In genomic region chr14:95534299-95535225, GRCh38 we compare ENCODE assay signal across 8 cellular contexts. TPM values are rescaled to one million over a fixed set of nuclear protein-coding genes. Genes with fewer than 3 reads are reported as not detected.
A peak's percentile ranks its signal among the peaks of the same experiment; 100 is the strongest.
DNase-seq lines count a peak whose midpoint lies in the region; ATAC-seq and TF ChIP-seq lines count a peak whose summit lies in the region.

TSS of gene GLRX5 (plus strand) at chr14:95535050. CDS start at chr14:95535090, 40 bp downstream.

- peak within 1 kb of the TSS; percentile 99 for H3K4me3 Mint-ChIP-seq in type B pancreatic cell

- in situ Hi-C loops in GM13976 (cut with MboI; ENCODE audit: low sequenced_read_pairs, unreplicated experiment), result no loop called here

- peak within 1 kb of the TSS; percentile 99 for H3K27ac Mint-ChIP-seq in type B pancreatic cell

- H3K4me3 ChIP-seq in heart left ventricle, result peak within 1 kb of the TSS; percentile 69 to 99 (median 90)

- no peaks in the 10 kb centered on the region for H3K9me3 ChIP-seq in heart left ventricle

- DNase-seq in GM13976 (ENCODE audit: low spot score) (peak; percentile 99), NCI-H146 treated with DMSO at 0.1 percent for 48 hours (lab: John Stamatoyannopoulos, UW; ENCODE audit: unreplicated experiment) (peak; percentile 96), amniotic epithelial cell (ENCODE audit: low read depth) (peak; percentile 100), heart left ventricle (peak; percentile 98 to 99 (median 99)), pons (ENCODE audit: low spot score) (peak; percentile 100), type B pancreatic cell (ENCODE audit: extremely low spot score, unreplicated experiment) (peak; percentile 97)

- 0 to 1% (median 0%) methylated on average over 68 to 97 of the region's 97 CpGs for WGBS in heart left ventricle, 4 donors

- TF ChIP-seq POLR2A in heart left ventricle (IDR thresholded peaks at IDR 0.05), result peak; percentile 64 to 65

- no peaks in the 10 kb centered on the region for H3K9me3 Mint-ChIP-seq in type B pancreatic cell

- H3K36me3 Mint-ChIP-seq in type B pancreatic cell, result peaks cover 4% of the 10 kb centered on the region

- peak; percentile 90 for ATAC-seq in HG02870 (IDR thresholded peaks at IDR 0.05; ENCODE audit: unreplicated experiment)
- ATAC-seq in heart left ventricle, result peak; percentile 95 to 98 (median 97)

- peaks cover 0 to 10% (median 0%) of the 10 kb centered on the region in 9 donors for H3K36me3 ChIP-seq in heart left ventricle

- no peaks in the 10 kb centered on the region for H3K27me3 ChIP-seq in heart left ventricle

- peak within 1 kb of the TSS; percentile 72 to 89 (median 84) for H3K27ac ChIP-seq in heart left ventricle

- no peaks in the 10 kb centered on the region for H3K27me3 Mint-ChIP-seq in type B pancreatic cell

- intact Hi-C loops in T-helper 1 cell treated with Interleukin-12 subunit alpha and Interleukin-12 subunit beta and Interleukin-4 antibody, amounts not matched to agents 30 ng/mL and 1 ng/mL, for 36 hours (cut with micrococcal nuclease), result loop anchor here (1.0 to 10.0 kb wide), 13 partner anchors 11 to 1460 kb away; partner anchors contain the start of genes ATG2B, CLMN, DICER1 and GSKIP
- intact Hi-C loops in heart left ventricle (cut with DNase I), result loop anchor here in 4 of 10 donors (5.0 to 10.0 kb wide), 4 partner anchors 442 to 1422 kb away; partner anchors contain the start of genes ATG2B (in 2 of the 4), GSKIP (in 2 of the 4), AK7 (in 1 of the 4) and IFI27 (in 1 of the 4)

- TF ChIP-seq CTCF in GM13976 (IDR thresholded peaks at IDR 0.05; ENCODE audit: borderline replicate concordance, control extremely low read depth, extremely low read depth, insufficient read depth, missing control alignments), result no peak
- TF ChIP-seq CTCF in heart left ventricle (IDR thresholded peaks at IDR 0.05), result peak in 8 of 12 donors; percentile 7 to 44 (median 13)
- peak; percentile 20 for TF ChIP-seq CTCF in type B pancreatic cell (conservative IDR thresholded peaks at IDR 0.05)

- H3K4me1 ChIP-seq in heart left ventricle, result peaks cover 8 to 79% (median 67%) of the 10 kb centered on the region in 12 donors

- H3K4me1 Mint-ChIP-seq in type B pancreatic cell (ENCODE audit: unreplicated experiment), result peaks cover 49% of the 10 kb centered on the region

RNA-seq across cellular contexts. Expression of gene GLRX5, which starts in this region (rescaled TPM):
- 34.1 and 36.9 TPM in 2 replicates for total RNA-seq in T-helper 1 cell treated with Interleukin-12 subunit alpha and Interleukin-12 subunit beta and Interleukin-4 antibody, amounts not matched to agents 30 ng/mL and 1 ng/mL, for 36 hours
- total RNA-seq in heart left ventricle, result 100 to 1,000 TPM in 1 of 9 donors, 10 to 100 TPM in 8; 60.8 to 113 (median 78.5) TPM
- 10 to 100 TPM; 64.4 to 98.3 TPM for polyA plus RNA-seq in heart left ventricle
- 48.8 and 59.4 TPM in 2 replicates for total RNA-seq in type B pancreatic cell (ENCODE audit: low replicate concordance)

Comparison
In these comparisons a context has a peak if more than half of its experiments do, and no peak if none do; other contexts are left out.
1. Peak in every context shown above with its lines: DNase-seq, ATAC-seq, H3K4me3 ChIP-seq and H3K27ac ChIP-seq.